In the genomic region with DNA sequence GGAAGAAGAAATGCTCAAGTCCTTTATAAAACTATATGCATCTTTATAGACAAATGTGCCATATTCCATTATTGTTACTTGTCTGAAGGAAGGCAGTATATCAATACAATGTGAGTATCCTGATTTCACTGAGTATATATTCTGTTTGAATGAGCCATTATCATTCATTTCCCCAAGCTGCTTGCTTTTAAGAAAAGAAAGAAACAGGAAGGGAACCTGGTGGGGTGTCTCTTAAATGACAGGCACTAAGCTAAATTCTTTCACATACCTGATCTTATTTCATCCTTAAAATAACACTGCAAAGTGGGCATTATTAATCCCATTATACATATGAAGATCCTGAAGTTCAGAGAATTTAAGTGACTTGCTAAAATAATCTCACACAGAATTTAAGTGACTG, we compare ENCODE assay signal across 15 cellular contexts.
A peak's percentile ranks its signal among the peaks of the same experiment; 100 is the strongest.
DNase-seq lines count a peak whose midpoint lies in the region; ATAC-seq, FAIRE-seq and TF ChIP-seq lines count a peak whose summit lies in the region.
"Had no signal": no experiment of that assay in that cellular context is flagged by ENCODE, and none has a peak within 500 bp of the region (broad histone marks: within the 10 kb centered on the region; RNA-seq: fewer than 3 reads in every experiment).

No MANE protein-coding gene starts in this region.

- TF ChIP-seq RAD21 in H1 (IDR thresholded peaks at IDR 0.05 in 1 of 2, conservative IDR thresholded peaks at IDR 0.05 in 1 of 2; ENCODE audit: low read depth in 2 of 2, low read length in 2 of 2): no peak

- H3K27me3 ChIP-seq in A673 (replicated peaks; ENCODE audit: insufficient read depth, low read depth, low read length, poor library complexity) (peaks cover 53% of the 10 kb centered on the region), HUES6 (ENCODE audit: control insufficient read depth, insufficient read depth, low read length) (no peaks in the 10 kb centered on the region), H1 (replicated peaks in 1 of 4; ENCODE audit: control insufficient read depth in 3 of 4, extremely low read depth in 1 of 4, insufficient read depth in 3 of 4, low read length in 3 of 4) (no peaks in the 10 kb centered on the region), iPS-20b (ENCODE audit: insufficient read depth, low read length) (no peaks in the 10 kb centered on the region)
- H3K27me3 ChIP-seq: BLaER1 had no signal

- FAIRE-seq in H1 (lab: Jason Lieb, UNC) (no peak), frontal cortex (lab: Jason Lieb, UNC) (no peak), urothelium cell line (lab: Jason Lieb, UNC) (no peak)

- no peak overlapping the region for H2BK15ac ChIP-seq in H1 (ENCODE audit: low read length)

- H3K36me3 ChIP-seq in A673 (ENCODE audit: insufficient read depth, low read length, poor library complexity, severe bottlenecking): no peaks in the 10 kb centered on the region
- H3K36me3 ChIP-seq in HUES6 (ENCODE audit: control insufficient read depth, insufficient read depth, low read length): no peaks in the 10 kb centered on the region
- H3K36me3 ChIP-seq in H1 (ENCODE audit: control insufficient read depth in 2 of 4, insufficient read depth in 4 of 4, low read length in 3 of 4): no peaks in the 10 kb centered on the region
- no peaks in the 10 kb centered on the region for H3K36me3 ChIP-seq in iPS-20b (ENCODE audit: insufficient read depth, low read depth, low read length)

- no peak for ATAC-seq in Right ventricle myocardium inferior

- no peak overlapping the region for H2BK20ac ChIP-seq in H1 (ENCODE audit: low read length)

- TF ChIP-seq CTCF in A673 (conservative IDR thresholded peaks at IDR 0.05; ENCODE audit: low read depth, low read length): no peak
- TF ChIP-seq CTCF in H1 (IDR thresholded peaks at IDR 0.05; ENCODE audit: control extremely low read depth in 1 of 3, insufficient read depth in 1 of 3, low read depth in 1 of 3, low read length in 3 of 3): no peak

- H4K91ac ChIP-seq in H1 (replicated peaks; ENCODE audit: insufficient read length, low read length): no peak overlapping the region

- no peak overlapping the region for H3K23ac ChIP-seq in H1 (ENCODE audit: insufficient read length)

- H4K5ac ChIP-seq in H1 (ENCODE audit: insufficient read length, low read depth, low read length): no peak overlapping the region

- no peaks in the 10 kb centered on the region for H3K79me2 ChIP-seq in H1 (ENCODE audit: control insufficient read depth in 1 of 2, insufficient read depth in 2 of 2, low read length in 2 of 2)

- no peak for TF ChIP-seq POLR2A in H1 (IDR thresholded peaks at IDR 0.05; ENCODE audit: control extremely low read depth in 1 of 2, low read depth in 2 of 2, low read length in 2 of 2)

- no peaks in the 10 kb centered on the region; the same call in 1 of the 2 replicates for H3K23me2 ChIP-seq in H1 (ENCODE audit: low read depth, low read length)

- H3K79me1 ChIP-seq in H1 (ENCODE audit: low read depth, low read length): no peaks in the 10 kb centered on the region

- H3K14ac ChIP-seq in H1 (ENCODE audit: insufficient read length): no peak overlapping the region

- peak overlapping the region; percentile 28 to 68 for H3K4me2 ChIP-seq in H1 (ENCODE audit: insufficient read depth in 1 of 2, low read depth in 2 of 2, low read length in 2 of 2)
- H3K4me2 ChIP-seq: BLaER1 had no signal

- H3K18ac ChIP-seq in H1 (ENCODE audit: extremely low read depth, low read length): peak overlapping the region; percentile 39; the same call in 1 of the 2 replicates

- BruUV-seq in A673 (replicated peaks; lab: Mats Ljungman, UMichigan): no TSS peak

- no peak overlapping the region for H3K56ac ChIP-seq in H1 (replicated peaks; ENCODE audit: insufficient read length, low read depth, low read length)

- no peak overlapping the region for H2AFZ ChIP-seq in H1 (ENCODE audit: low read length)

- intact Hi-C loops in A673 (cut with micrococcal nuclease; ENCODE audit: unreplicated experiment): no loop called here
- intact Hi-C loops in Right ventricle myocardium inferior (cut with DNase I): no loop called here

- peak; percentile 27 for DNase-seq in A673 (ENCODE audit: low spot score)
- DNase-seq in H1 (ENCODE audit: low read depth in 1 of 2, low spot score in 2 of 2): no peak
- no peak for DNase-seq in frontal cortex (ENCODE audit: low spot score in 2 of 2)
- DNase-seq in H4 (ENCODE audit: low spot score): no peak
- no peak for DNase-seq in Right ventricle myocardium inferior (ENCODE audit: missing footprints)
- no peak for DNase-seq in urothelium cell line (ENCODE audit: low spot score)
- DNase-seq: AML-193; Caco-2; CD8-positive, alpha-beta memory T cell; HCEC 1CT; HFFc6 had no signal

- peak overlapping the region; percentile 72; the same call in 1 of the 2 replicates for H2BK5ac ChIP-seq in H1 (ENCODE audit: low read depth, low read length)

- H2BK12ac ChIP-seq in H1 (ENCODE audit: low read depth, low read length): no peak overlapping the region

- no peak overlapping the region for H3K4ac ChIP-seq in H1 (replicated peaks; ENCODE audit: insufficient read length, low read depth, low read length)

- TF ChIP-seq EP300 in H1 (IDR thresholded peaks at IDR 0.05; ENCODE audit: borderline replicate concordance in 1 of 2, low read depth in 2 of 2, low read length in 2 of 2): no peak

- H4K20me1 ChIP-seq in H1 (replicated peaks in 1 of 2; ENCODE audit: control insufficient read depth in 1 of 2, insufficient read depth in 2 of 2, low read length in 2 of 2): no peaks in the 10 kb centered on the region
- H4K20me1 ChIP-seq: BLaER1 had no signal

- H3K4me1 ChIP-seq in A673 (ENCODE audit: insufficient read depth, low read length, poor library complexity, severe bottlenecking) (no peaks in the 10 kb centered on the region), HUES6 (ENCODE audit: control insufficient read depth, insufficient read depth, low read length) (peaks cover 22% of the 10 kb centered on the region), H1 (replicated peaks in 1 of 4; ENCODE audit: control insufficient read depth in 3 of 4, insufficient read depth in 4 of 4, low read length in 3 of 4) (peaks cover 2 to 16% (median 11%) of the 10 kb centered on the region in 4 experiments; a peak in 6 of 7 replicates), iPS-20b (ENCODE audit: insufficient read depth, low read length) (peaks cover 39% of the 10 kb centered on the region)
- H3K4me1 ChIP-seq: BLaER1, Caco-2 had no signal

- no peak overlapping the region for H3K9ac ChIP-seq in HUES6 (ENCODE audit: low read length)
- H3K9ac ChIP-seq in H1 (replicated peaks in 1 of 4; ENCODE audit: extremely low read depth in 1 of 4, low read depth in 3 of 4, low read length in 3 of 4): no peak overlapping the region
- H3K9ac ChIP-seq in iPS-20b (ENCODE audit: low read depth, low read length): no peak overlapping the region; the same call in 1 of the 2 replicates
- H3K9ac ChIP-seq: BLaER1 had no signal

- H3K4me3 ChIP-seq in A673 (ENCODE audit: low read depth, low read length, poor library complexity, severe bottlenecking) (no peak overlapping the region), HUES6 (ENCODE audit: low read depth, low read length) (peak overlapping the region; percentile 12; the same call in 1 of the 2 replicates), H1 (ENCODE audit: extremely low read depth in 1 of 4, insufficient read depth in 2 of 4, low read depth in 3 of 4, low read length in 4 of 4) (peak overlapping the region in 1 of 4 experiments; percentile 37; a peak in 2 of 8 replicates), iPS-20b (ENCODE audit: low read length) (peak overlapping the region; percentile 50; the same call in 1 of the 2 replicates)
- H3K4me3 ChIP-seq: BLaER1 had no signal

- no peak overlapping the region for H2BK120ac ChIP-seq in H1 (replicated peaks; ENCODE audit: low read depth, low read length)

- CTCF ChIA-PET in A673 (lab: Charles Lee): no interaction called here
- CTCF ChIA-PET in H1 (lab: Charles Lee; ENCODE audit: partially characterized antibody): interaction anchor here (0.6 to 0.9 kb wide), 2 partner anchors 9 to 27 kb away, joined by 3 read pairs; no protein-coding TSS in a partner anchor

- H3K27ac ChIP-seq in A673 (ENCODE audit: low read depth, low read length, poor library complexity, severe bottlenecking) (no peak overlapping the region), HUES6 (ENCODE audit: low read depth, low read length) (peak overlapping the region; percentile 39), H1 (ENCODE audit: low read depth, low read length) (no peak overlapping the region), iPS-20b (ENCODE audit: low read length) (no peak overlapping the region)
- H3K27ac ChIP-seq: 22Rv1, BLaER1 had no signal

- no peak overlapping the region for H4K8ac ChIP-seq in H1 (ENCODE audit: extremely low read depth, insufficient read depth, low read length)

- no peaks in the 10 kb centered on the region for H3K9me3 ChIP-seq in A673 (ENCODE audit: low read depth, low read length, poor library complexity, severe bottlenecking)
- 0 out of 2 replicates have a peak, but pooled peaks cover 2% of the 10 kb centered on the region for H3K9me3 ChIP-seq in HUES6 (ENCODE audit: control insufficient read depth, insufficient read depth, low read depth, low read length)
- no peaks in the 10 kb centered on the region for H3K9me3 ChIP-seq in H1 (ENCODE audit: insufficient read depth in 2 of 2, low read depth in 1 of 2, low read length in 1 of 2)
- H3K9me3 ChIP-seq in iPS-20b (ENCODE audit: insufficient read depth, low read depth, low read length): no peaks in the 10 kb centered on the region
- H3K9me3 ChIP-seq: BLaER1, Caco-2 had no signal

- H2AK5ac ChIP-seq in H1 (ENCODE audit: low read depth, low read length): no peak overlapping the region

- POLR2A ChIA-PET in A673 (lab: Charles Lee; ENCODE audit: low non-redundant PET) (no interaction called here), H1 (lab: Charles Lee; ENCODE audit: partially characterized antibody) (interaction anchor here (0.6 kb wide), 2 partner anchors 9 to 14 kb away, joined by 3 read pairs; no protein-coding TSS in a partner anchor)

TF ChIP-seq in H1, 55 proteins besides CTCF, POLR2A, EP300 and RAD21 (continues in another document):
- TF ChIP-seq NANOG (IDR thresholded peaks at IDR 0.05; ENCODE audit: insufficient read depth, low read depth, low read length, poor library complexity, severe bottlenecking) (peak; percentile 15), KDM5A (IDR thresholded peaks at IDR 0.05; ENCODE audit: low read length) (no peak), MAFK (IDR thresholded peaks at IDR 0.05; ENCODE audit: low read depth, low read length) (no peak), TBP (IDR thresholded peaks at IDR 0.05; ENCODE audit: low read depth, low read length) (no peak)
